Comparison of ENCODE assay signal across 8 cellular contexts in genomic region chr19:38711726-38712153, GRCh38. TPM values are rescaled to one million over a fixed set of nuclear protein-coding genes. Genes with fewer than 3 reads are reported as not detected.
DNase-seq lines count a peak whose midpoint lies in the region; ATAC-seq and TF ChIP-seq lines count a peak whose summit lies in the region.
"Had no signal": no experiment of that assay in that cellular context is flagged by ENCODE, and none has a peak within 500 bp of the region (broad histone marks: within the 10 kb centered on the region; RNA-seq: fewer than 3 reads in every experiment).

No MANE protein-coding gene starts in this region.

- no peak overlapping the region for H3K4me3 ChIP-seq in lower lobe of right lung
- H3K4me3 ChIP-seq in upper lobe of left lung: no peak overlapping the region

- TF ChIP-seq POLR2A in upper lobe of left lung (IDR thresholded peaks at IDR 0.05): no peak

- H3K36me3 ChIP-seq in lower lobe of right lung (peaks cover 98% of the 10 kb centered on the region), upper lobe of left lung (peaks cover 32 to 100% (median 97%) of the 10 kb centered on the region in 4 donors)

- H3K9me3 ChIP-seq in lower lobe of right lung (no peaks in the 10 kb centered on the region), upper lobe of left lung (no peaks in the 10 kb centered on the region)

- TF ChIP-seq CTCF in lower lobe of right lung (IDR thresholded peaks at IDR 0.05): no peak
- TF ChIP-seq CTCF in upper lobe of left lung (IDR thresholded peaks at IDR 0.05): peak in 1 of 6 experiments; percentile 26

- WGBS in upper lobe of left lung, 2 donors: 44 to 58% methylated on average over 4 to 11 of the region's 12 CpGs

- no peak for TF ChIP-seq EP300 in upper lobe of left lung (IDR thresholded peaks at IDR 0.05)

- peak; percentile 90 for DNase-seq in NCI-H2029 (lab: John Stamatoyannopoulos, UW)
- peak; percentile 73 for DNase-seq in lower lobe of right lung
- peak; percentile 81 to 84 for DNase-seq in upper lobe of left lung
- DNase-seq in COR-L47 (lab: John Stamatoyannopoulos, UW): no peak
- no peak for DNase-seq in NCI-H1930 (lab: John Stamatoyannopoulos, UW)
- no peak for DNase-seq in SIG-M5 treated with dmso at 0.1 percent for 504 hours (lab: John Stamatoyannopoulos, UW; ENCODE audit: unreplicated experiment)
- DNase-seq: effector memory CD4-positive, alpha-beta T cell had no signal

- H3K4me1 ChIP-seq in lower lobe of right lung: peaks cover 62% of the 10 kb centered on the region
- H3K4me1 ChIP-seq in upper lobe of left lung: peaks cover 50 to 63% (median 56%) of the 10 kb centered on the region in 4 donors

- intact Hi-C loops in lower lobe of right lung (cut with DNase I): no loop called here

- H3K27ac ChIP-seq in cingulate gyrus (ENCODE audit: low read depth, low read length) (peak overlapping the region; percentile 82), lower lobe of right lung (peak overlapping the region; percentile 24), upper lobe of left lung (peak overlapping the region; percentile 26 to 93 (median 64))

- peak; percentile 67 to 73 for ATAC-seq in lower lobe of right lung
- ATAC-seq in upper lobe of left lung (ENCODE audit: low FRiP score in 2 of 2): peak; percentile 40 to 67

- H3K27me3 ChIP-seq in lower lobe of right lung (ENCODE audit: low read depth) (no peaks in the 10 kb centered on the region), upper lobe of left lung (no peaks in the 10 kb centered on the region)

RNA-seq across cellular contexts. Expression of gene CAPN12, which starts 32.5 kb away (rescaled TPM):
- total RNA-seq in lower lobe of right lung (18.2 TPM), upper lobe of left lung (10 to 100 TPM in 3 of 6 donors, 1 to 10 TPM in 3; 5.2 to 93.2 (median 11.1) TPM)

Comparison
In these comparisons a context has a peak if more than half of its experiments do, and no peak if none do; other contexts are left out.
1. DNase-seq: peak in NCI-H2029 (single experiment), lower lobe of right lung (single experiment) and upper lobe of left lung (2 of 2); none in COR-L47 (single experiment), NCI-H1930 (0 of 2) and SIG-M5 treated with dmso at 0.1 percent for 504 hours (single experiment).
2. H3K27ac ChIP-seq: peak in every context shown above with its lines; median percentile 82 in cingulate gyrus; 64 in upper lobe of left lung; 24 in lower lobe of right lung.